ENCODE assay signal across 11 cellular contexts in the genomic region with DNA sequence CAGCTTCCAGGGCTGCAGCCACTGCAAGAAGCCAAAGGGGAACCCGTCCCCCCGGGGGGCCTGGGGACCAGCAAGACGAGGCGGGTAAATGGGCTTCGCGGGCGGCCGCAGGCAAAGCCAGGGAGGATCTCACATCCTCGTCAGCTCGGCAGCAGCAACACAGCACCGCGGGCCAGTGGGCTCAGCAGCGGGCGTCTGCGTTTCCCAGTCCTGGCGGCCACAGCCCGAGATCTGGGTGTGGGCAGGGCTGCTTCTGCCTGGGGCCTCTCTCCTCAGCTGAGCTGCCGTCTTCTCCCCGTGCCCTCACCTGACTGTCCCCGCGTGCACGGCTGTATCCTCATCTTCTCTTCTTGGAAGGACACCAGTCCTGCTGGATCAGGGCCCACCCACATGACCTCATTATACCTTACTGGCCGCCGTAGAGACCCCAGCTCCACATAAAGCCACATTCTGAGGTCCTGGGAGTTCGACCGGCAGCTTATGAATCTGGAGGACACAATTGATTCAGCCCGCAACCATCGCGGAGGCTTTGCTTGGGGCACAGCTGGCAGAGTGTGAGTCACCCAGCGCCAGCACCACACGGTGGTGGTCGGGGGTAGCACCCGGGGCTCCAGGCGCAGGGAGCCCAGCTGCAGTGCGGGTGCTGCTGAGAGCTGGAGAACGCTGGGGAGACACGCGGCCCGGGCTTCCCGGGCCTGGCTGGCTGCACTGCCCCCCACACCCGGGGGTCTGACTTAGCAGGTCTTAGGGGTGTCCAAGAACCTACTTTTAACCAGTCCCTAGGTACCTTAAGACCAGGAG.
DNase-seq lines count a peak whose midpoint lies in the region; ATAC-seq and TF ChIP-seq lines count a peak whose summit lies in the region.
"Had no signal": no experiment of that assay in that cellular context is flagged by ENCODE, and none has a peak within 500 bp of the region (broad histone marks: within the 10 kb centered on the region; RNA-seq: fewer than 3 reads in every experiment).

No MANE protein-coding gene starts in this region.

- peak overlapping the region in 8 of 10 donors; percentile 9 to 95 (median 86) for H3K4me3 Mint-ChIP-seq in naive thymus-derived CD4-positive, alpha-beta T cell

- peaks cover 0 to 5% (median 0%) of the 10 kb centered on the region in 5 donors for H3K36me3 Mint-ChIP-seq in naive thymus-derived CD4-positive, alpha-beta T cell

- peaks cover 4 to 15% (median 4%) of the 10 kb centered on the region in 5 donors for H3K27me3 Mint-ChIP-seq in naive thymus-derived CD4-positive, alpha-beta T cell

- H2AFZ ChIP-seq in DND-41 (ENCODE audit: low read depth, low read length): no peak overlapping the region

- peaks cover 3% of the 10 kb centered on the region; the same call in 1 of the 2 replicates for H3K9me3 ChIP-seq in BE2C
- H3K9me3 ChIP-seq in DND-41 (ENCODE audit: insufficient read depth, low read length, severe bottlenecking): no peaks in the 10 kb centered on the region
- no peaks in the 10 kb centered on the region for H3K9me3 ChIP-seq in naive thymus-derived CD4-positive, alpha-beta T cell (ENCODE audit: control insufficient read depth in 2 of 3, low read length in 3 of 3)
- H3K9me3 ChIP-seq: sigmoid colon had no signal

- POLR2A ChIA-PET in naive thymus-derived CD4-positive, alpha-beta T cell (lab: Charles Lee): interaction anchor here (3.0 kb wide), 1 partner anchor 13 kb away, joined by 14 read pairs; no protein-coding TSS in a partner anchor
- POLR2A ChIA-PET in HEK293T (lab: Yijun Ruan, JAX): no interaction called here

- H3K27ac ChIP-seq in DND-41 (ENCODE audit: low read length): no peak overlapping the region
- no peak overlapping the region for H3K27ac ChIP-seq in naive thymus-derived CD4-positive, alpha-beta T cell (ENCODE audit: low read depth, low read length)
- H3K27ac ChIP-seq: sigmoid colon had no signal

- no peak for DNase-seq in BE2C
- DNase-seq in DND-41: peak; percentile 22
- DNase-seq in astrocyte of the hippocampus (ENCODE audit: low read depth, low spot score): peak; percentile 14
- DNase-seq in naive thymus-derived CD4-positive, alpha-beta T cell: peak in 3 of 9 donors; percentile 7 to 14 (median 10)
- DNase-seq in stimulated activated CD4-positive, alpha-beta T cell treated with anti-CD3 and anti-CD28 coated beads, Interleukin-4, amount 100 ng/mL, for 1 hour: no peak
- no peak for DNase-seq in HEK293T (ENCODE audit: extremely low spot score)
- DNase-seq: NCI-H1930, NCI-H748 treated with DMSO at 0.1 percent for 48 hours, sigmoid colon had no signal

- H3K4me1 Mint-ChIP-seq in naive thymus-derived CD4-positive, alpha-beta T cell: peaks cover 3 to 7% (median 4%) of the 10 kb centered on the region in 7 donors

- CTCF ChIA-PET in naive thymus-derived CD4-positive, alpha-beta T cell (lab: Charles Lee): interaction anchor here (0.5 to 4.9 kb wide), 9 partner anchors 9 to 430 kb away, joined by 3 to 27 read pairs (median 6); no protein-coding TSS in a partner anchor
- CTCF ChIA-PET in HEK293T (lab: Yijun Ruan, JAX): interaction anchor here (0.9 to 3.0 kb wide), 4 partner anchors 13 to 430 kb away, joined by 3 to 15 read pairs (median 3); no protein-coding TSS in a partner anchor

- intact Hi-C loops in naive thymus-derived CD4-positive, alpha-beta T cell (cut with micrococcal nuclease): loop anchor here (5.0 kb wide), 2 partner anchors 383 to 823 kb away; a partner anchor contains a TSS

- peak; percentile 12; the same call in 1 of the 2 replicates for TF ChIP-seq CTCF in BE2C (IDR thresholded peaks at IDR 0.05; ENCODE audit: low read depth, low read length)
- TF ChIP-seq CTCF in DND-41 (IDR thresholded peaks at IDR 0.05; ENCODE audit: borderline replicate concordance, extremely low read depth, low read length, poor library complexity, severe bottlenecking): peak; percentile 44

- H3K4me3 ChIP-seq in BE2C (ENCODE audit: low read depth, low read length) (no peak overlapping the region), DND-41 (ENCODE audit: low read depth in 1 of 2, low read length in 2 of 2) (no peak overlapping the region)
- peak overlapping the region; percentile 56 for H3K4me3 ChIP-seq in naive thymus-derived CD4-positive, alpha-beta T cell (ENCODE audit: low read length)

- H3K36me3 ChIP-seq in BE2C: no peaks in the 10 kb centered on the region
- no peaks in the 10 kb centered on the region for H3K36me3 ChIP-seq in DND-41 (ENCODE audit: insufficient read depth, low read length)
- H3K36me3 ChIP-seq in naive thymus-derived CD4-positive, alpha-beta T cell (ENCODE audit: control insufficient read depth in 2 of 3, insufficient read depth in 3 of 3, low read length in 3 of 3): no peaks in the 10 kb centered on the region
- H3K36me3 ChIP-seq: sigmoid colon had no signal

- no peak overlapping the region for H3K4me2 ChIP-seq in DND-41 (ENCODE audit: insufficient read depth, low read length)

- H3K79me2 ChIP-seq in DND-41 (ENCODE audit: insufficient read depth, low read length): no peaks in the 10 kb centered on the region

- H3K9ac ChIP-seq in DND-41 (ENCODE audit: low read depth, low read length): no peak overlapping the region

- no peaks in the 10 kb centered on the region for H3K27me3 ChIP-seq in BE2C
- no peaks in the 10 kb centered on the region for H3K27me3 ChIP-seq in DND-41 (ENCODE audit: insufficient read depth, low read length, poor library complexity)
- no peaks in the 10 kb centered on the region for H3K27me3 ChIP-seq in naive thymus-derived CD4-positive, alpha-beta T cell (ENCODE audit: control insufficient read depth in 2 of 2, insufficient read depth in 2 of 2, low read length in 2 of 2)

- peak; percentile 61; the same call in 2 of the 3 replicates for ATAC-seq in DND-41 (ENCODE audit: insufficient read depth, low read depth)
- ATAC-seq in naive thymus-derived CD4-positive, alpha-beta T cell: no peak
- ATAC-seq in HG02763 (IDR thresholded peaks at IDR 0.05; ENCODE audit: unreplicated experiment): no peak

- H3K4me1 ChIP-seq in BE2C (no peaks in the 10 kb centered on the region), DND-41 (ENCODE audit: insufficient read depth, low read length) (no peaks in the 10 kb centered on the region)
- no peaks in the 10 kb centered on the region for H3K4me1 ChIP-seq in naive thymus-derived CD4-positive, alpha-beta T cell (ENCODE audit: control insufficient read depth in 2 of 2, insufficient read depth in 2 of 2, low read length in 2 of 2)

- H4K20me1 ChIP-seq in DND-41 (ENCODE audit: insufficient read depth, low read length): no peaks in the 10 kb centered on the region; the same call in 1 of the 2 replicates

- H3K9me3 Mint-ChIP-seq in naive thymus-derived CD4-positive, alpha-beta T cell: peaks cover 0 to 9% (median 3%) of the 10 kb centered on the region in 11 donors
- H3K9me3 Mint-ChIP-seq: stimulated activated naive CD8-positive, alpha-beta T cell treated with anti-CD3 and anti-CD28 coated beads, Interleukin-15, Interleukin-2, amounts not matched to agents 100 ng/mL and 50 ng/mL, for 24 hours had no signal

- H3K27ac Mint-ChIP-seq in naive thymus-derived CD4-positive, alpha-beta T cell: no peak overlapping the region

TF ChIP-seq in HEK293T, 16 proteins besides CTCF, POLR2A, EP300 and RAD21:
- TF ChIP-seq LEF1 (IDR thresholded peaks at IDR 0.05; ENCODE audit: borderline replicate concordance): no peak
- TF ChIP-seq FOXK2 (IDR thresholded peaks at IDR 0.05): no peak
TF ChIP-seq in HEK293T: peak in this region for 0.

Comparison
In these comparisons a context has a peak if more than half of its experiments do, and no peak if none do; other contexts are left out.
1. DNase-seq: peak in DND-41 (single experiment) and astrocyte of the hippocampus (single experiment); none in BE2C (single experiment), stimulated activated CD4-positive, alpha-beta T cell treated with anti-CD3 and anti-CD28 coated beads, Interleukin-4, amount 100 ng/mL, for 1 hour (single experiment) and HEK293T (single experiment).